Comparison of ENCODE assay signal across 9 cellular contexts in the genomic region with DNA sequence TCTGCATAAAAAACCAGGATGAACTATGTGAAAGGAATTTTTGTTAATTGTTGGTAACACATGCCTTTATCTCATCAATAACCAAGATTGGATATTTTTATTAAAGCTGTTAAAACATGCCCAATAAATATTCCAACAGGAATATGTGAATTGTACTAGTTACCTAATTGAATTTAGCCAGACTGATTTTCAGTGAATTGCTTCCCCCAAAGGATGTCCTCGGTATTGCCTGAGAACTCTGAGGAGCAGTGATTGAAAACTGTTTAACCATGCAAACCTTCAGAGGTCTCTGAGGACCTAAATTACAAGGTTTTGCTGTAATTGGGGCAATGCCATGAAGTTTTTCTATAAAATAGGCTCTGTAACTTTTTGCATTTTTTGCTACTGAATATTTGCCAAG.
DNase-seq lines count a peak whose midpoint lies in the region; ATAC-seq and TF ChIP-seq lines count a peak whose summit lies in the region.
"Had no signal": no experiment of that assay in that cellular context is flagged by ENCODE, and none has a peak within 500 bp of the region (broad histone marks: within the 10 kb centered on the region; RNA-seq: fewer than 3 reads in every experiment).

No MANE protein-coding gene starts in this region.

- in situ Hi-C loops in astrocyte of the spinal cord (cut with HindIII; ENCODE audit: low sequenced_read_pairs) = no loop called here

- no peak overlapping the region for H3K4me3 Mint-ChIP-seq in CD14-positive monocyte
- no peak overlapping the region for H3K4me3 Mint-ChIP-seq in memory B cell
- no peak overlapping the region for H3K4me3 Mint-ChIP-seq in mesothelial cell of epicardium

- no peak for DNase-seq in CD14-positive monocyte (ENCODE audit: low spot score)
- peak; percentile 25 for DNase-seq in HEK293T (ENCODE audit: extremely low spot score)
- peak; percentile 9 for DNase-seq in astrocyte of the spinal cord (ENCODE audit: low read depth, low spot score)
- DNase-seq in memory B cell (ENCODE audit: low spot score in 2 of 2) = peak in 1 of 2 donors; percentile 1
- no peak for DNase-seq in mesothelial cell of epicardium (ENCODE audit: low spot score in 2 of 2, unreplicated experiment in 2 of 2)
- DNase-seq in GDM1 (lab: John Stamatoyannopoulos, UW) = no peak

- H3K9me3 Mint-ChIP-seq in CD14-positive monocyte = no peaks in the 10 kb centered on the region
- H3K9me3 Mint-ChIP-seq in memory B cell = no peaks in the 10 kb centered on the region
- peaks cover 5% of the 10 kb centered on the region for H3K9me3 Mint-ChIP-seq in mesothelial cell of epicardium

- H3K27ac Mint-ChIP-seq in CD14-positive monocyte = no peak overlapping the region
- H3K27ac Mint-ChIP-seq in memory B cell = no peak overlapping the region
- no peak overlapping the region for H3K27ac Mint-ChIP-seq in mesothelial cell of epicardium

- no peaks in the 10 kb centered on the region for H3K4me1 Mint-ChIP-seq in CD14-positive monocyte
- H3K4me1 Mint-ChIP-seq in memory B cell = peaks cover 4% of the 10 kb centered on the region
- no peaks in the 10 kb centered on the region for H3K4me1 Mint-ChIP-seq in mesothelial cell of epicardium

- peak; percentile 31 for ATAC-seq in memory B cell (ENCODE audit: low read depth)
- no peak for ATAC-seq in GM18519 (IDR thresholded peaks at IDR 0.05; ENCODE audit: low FRiP score, unreplicated experiment)
- ATAC-seq in esophagus mucosa = no peak

- H3K4me3 ChIP-seq in astrocyte of the spinal cord (ENCODE audit: low read depth, low read length) = no peak overlapping the region
- H3K4me3 ChIP-seq: skin epidermis had no signal

- TF ChIP-seq CTCF in CD14-positive monocyte (IDR thresholded peaks at IDR 0.05) (peak; percentile 11), astrocyte of the spinal cord (IDR thresholded peaks at IDR 0.05; ENCODE audit: low read depth, low read length) (peak; percentile 45), mesothelial cell of epicardium (IDR thresholded peaks at IDR 0.05; ENCODE audit: unreplicated experiment) (no peak)

- H3K27me3 Mint-ChIP-seq in CD14-positive monocyte (ENCODE audit: low read depth in 3 of 3) (no peaks in the 10 kb centered on the region), memory B cell (no peaks in the 10 kb centered on the region), mesothelial cell of epicardium (ENCODE audit: low read depth) (no peaks in the 10 kb centered on the region)

- CTCF ChIA-PET in HEK293T (lab: Yijun Ruan, JAX) = interaction anchor here (0.6 to 0.8 kb wide), 2 partner anchors 252 to 318 kb away, joined by 3 to 4 read pairs; no protein-coding TSS in a partner anchor

- intact Hi-C loops in CD14-positive monocyte (cut with micrococcal nuclease) = no loop called here

- POLR2A ChIA-PET in HEK293T (lab: Yijun Ruan, JAX) = no interaction called here

- peaks cover 48 to 52% of the 10 kb centered on the region in 2 donors for H3K36me3 Mint-ChIP-seq in CD14-positive monocyte
- peaks cover 32% of the 10 kb centered on the region for H3K36me3 Mint-ChIP-seq in memory B cell
- H3K36me3 Mint-ChIP-seq in mesothelial cell of epicardium = peaks cover 44% of the 10 kb centered on the region

TF ChIP-seq in HEK293T, 16 proteins besides CTCF, POLR2A, EP300 and RAD21:
- no peak for TF ChIP-seq TARDBP (IDR thresholded peaks at IDR 0.05)
- no peak for TF ChIP-seq SP1 (IDR thresholded peaks at IDR 0.05)
- no peak for TF ChIP-seq CTBP1 (IDR thresholded peaks at IDR 0.05; ENCODE audit: borderline replicate concordance)
- TF ChIP-seq FOXM1 (IDR thresholded peaks at IDR 0.05; ENCODE audit: borderline replicate concordance) = no peak
- TF ChIP-seq FOXK2 (IDR thresholded peaks at IDR 0.05) = no peak
- no peak for TF ChIP-seq BHLHE40 (IDR thresholded peaks at IDR 0.05; ENCODE audit: borderline replicate concordance)
- TF ChIP-seq LEF1 (IDR thresholded peaks at IDR 0.05; ENCODE audit: borderline replicate concordance) = no peak
- TF ChIP-seq PKNOX1 (IDR thresholded peaks at IDR 0.05) = no peak
- no peak for TF ChIP-seq FOXA1 (IDR thresholded peaks at IDR 0.05)
- TF ChIP-seq ZNF384 (IDR thresholded peaks at IDR 0.05) = no peak
- no peak for TF ChIP-seq L3MBTL2 (conservative IDR thresholded peaks at IDR 0.05)
- no peak for TF ChIP-seq ARNT (IDR thresholded peaks at IDR 0.05)
- TF ChIP-seq NFRKB (IDR thresholded peaks at IDR 0.05) = no peak
- TF ChIP-seq HDGF (IDR thresholded peaks at IDR 0.05; ENCODE audit: borderline replicate concordance) = no peak
- TF ChIP-seq SUZ12 (IDR thresholded peaks at IDR 0.05) = no peak
- TF ChIP-seq ELF4 (IDR thresholded peaks at IDR 0.05) = no peak

Comparison
In these comparisons a context has a peak if more than half of its experiments do, and no peak if none do; other contexts are left out.
1. DNase-seq: peak in HEK293T (single experiment) and astrocyte of the spinal cord (single experiment); none in CD14-positive monocyte (single experiment), mesothelial cell of epicardium (0 of 2) and GDM1 (single experiment).